Comparison of ENCODE assay signal across 8 cellular contexts in the genomic region with DNA sequence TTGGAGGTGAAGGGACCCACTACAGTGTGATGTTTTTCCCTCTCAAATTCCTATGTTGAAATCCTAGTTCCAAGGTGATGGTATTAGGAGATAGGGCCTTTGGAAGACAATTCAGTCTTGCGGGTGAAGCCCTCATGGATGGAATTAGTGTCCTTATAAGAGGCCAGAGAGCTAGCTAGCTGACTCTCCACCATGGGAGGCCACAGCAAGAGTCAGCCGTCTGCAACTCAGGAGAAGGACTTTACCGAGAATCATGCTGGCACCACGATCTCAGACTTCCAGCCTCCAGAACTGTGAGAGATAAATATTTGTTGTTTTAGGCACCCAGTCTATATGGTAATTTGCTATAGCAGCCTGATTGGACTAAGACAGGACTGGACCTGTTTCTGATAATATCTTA.
"Had no signal": no experiment of that assay in that cellular context is flagged by ENCODE, and none has a peak within 500 bp of the region (broad histone marks: within the 10 kb centered on the region; RNA-seq: fewer than 3 reads in every experiment).

No MANE protein-coding gene starts in this region.

- H3K4me3 ChIP-seq: GM23248, GM23338, HAP-1 had no signal

- DNase-seq: GM23248, GOT3, H7, H9, HCEC 1CT, HFFc6 had no signal

- H3K36me3 ChIP-seq: HAP-1 had no signal

- H3K9ac ChIP-seq: GM23248 had no signal

- H3K27ac ChIP-seq: GM23248 had no signal

- H3K4me1 ChIP-seq: HAP-1 had no signal

- H2AFZ ChIP-seq: GM23248, GM23338 had no signal

- H3K9me3 ChIP-seq: HAP-1 had no signal

- H3K4me2 ChIP-seq: GM23338 had no signal
